In genomic region chr17:71432378-71433315, GRCh38 we compare ENCODE assay signal across 17 cellular contexts.
A peak's percentile ranks its signal among the peaks of the same experiment; 100 is the strongest.
DNase-seq lines count a peak whose midpoint lies in the region; ATAC-seq and TF ChIP-seq lines count a peak whose summit lies in the region.
"Had no signal": no experiment of that assay in that cellular context is flagged by ENCODE, and none has a peak within 500 bp of the region (broad histone marks: within the 10 kb centered on the region; RNA-seq: fewer than 3 reads in every experiment).

No MANE protein-coding gene starts in this region.

- ATAC-seq in HG02610 (IDR thresholded peaks at IDR 0.05; ENCODE audit: unreplicated experiment) (no peak), HG02798 (IDR thresholded peaks at IDR 0.05; ENCODE audit: poor library complexity, unreplicated experiment) (no peak)
- ATAC-seq: GM12878, K562 had no signal

- H3K4me3 ChIP-seq in epithelial cell of esophagus (ENCODE audit: low read length), result no peak overlapping the region
- H3K4me3 ChIP-seq: GM12878, K562 had no signal

- no peak for TF ChIP-seq CTCF in epithelial cell of esophagus (IDR thresholded peaks at IDR 0.05; ENCODE audit: insufficient read depth, low read depth, low read length, missing control alignments)

- DNase-seq in NCI-H748 (lab: John Stamatoyannopoulos, UW; ENCODE audit: unreplicated experiment) (peak; percentile 50), NCI-H748 treated with DMSO at 0.1 percent for 48 hours (lab: John Stamatoyannopoulos, UW) (no peak), NCI-H69 (lab: John Stamatoyannopoulos, UW) (peak; percentile 52), epithelial cell of esophagus (ENCODE audit: low read depth) (peak; percentile 66), NCI-H2081 (lab: John Stamatoyannopoulos, UW) (no peak)
- DNase-seq in stimulated activated CD4-positive, alpha-beta T cell treated with anti-CD3 and anti-CD28 coated beads, Interleukin-4, amount 100 ng/mL, for 24 hours, result no peak
- DNase-seq: MV-4-11; NCI-H187 treated with DMSO at 0.1 percent for 48 hours; NCI-H2171; NCI-H526; NK-92 treated with Interleukin-12 subunit alpha and Interleukin-12 subunit beta, amount 100 ng/mL, for 24 hours; SHP77; SK-N-SH had no signal

Comparison
In these comparisons a context has a peak if more than half of its experiments do, and no peak if none do; other contexts are left out.
1. DNase-seq: peak in NCI-H748 (single experiment), NCI-H69 (single experiment) and epithelial cell of esophagus (single experiment); none in NCI-H748 treated with DMSO at 0.1 percent for 48 hours (single experiment), NCI-H2081 (0 of 2) and stimulated activated CD4-positive, alpha-beta T cell treated with anti-CD3 and anti-CD28 coated beads, Interleukin-4, amount 100 ng/mL, for 24 hours (single experiment).